Comparison of ENCODE assay signal across 18 cellular contexts in genomic region chr3:36649078-36649477, GRCh38.
DNase-seq lines count a peak whose midpoint lies in the region; TF ChIP-seq lines count a peak whose summit lies in the region.
"Had no signal": no experiment of that assay in that cellular context is flagged by ENCODE, and none has a peak within 500 bp of the region (broad histone marks: within the 10 kb centered on the region; RNA-seq: fewer than 3 reads in every experiment).

No MANE protein-coding gene starts in this region.

- H3K9me3 ChIP-seq in GM23248 (ENCODE audit: low read depth) (no peaks in the 10 kb centered on the region), SJSA1 (replicated peaks) (no peaks in the 10 kb centered on the region), mesenchymal stem cell (ENCODE audit: control insufficient read depth, low read length) (no peaks in the 10 kb centered on the region)
- H3K9me3 ChIP-seq: colonic mucosa, pancreas had no signal

- H3F3A ChIP-seq in GM23248 (ENCODE audit: insufficient read depth): peaks cover 47% of the 10 kb centered on the region

- no peaks in the 10 kb centered on the region for H3K79me1 ChIP-seq in mesenchymal stem cell (replicated peaks; ENCODE audit: low read length, poor library complexity, severe bottlenecking)

- TF ChIP-seq CTCF in AG10803 (conservative IDR thresholded peaks at IDR 0.05; ENCODE audit: low read length): no peak

- H3K27ac ChIP-seq in GM23248 (peak overlapping the region; percentile 81), SJSA1 (peak overlapping the region; percentile 77), mesenchymal stem cell (ENCODE audit: low read length, poor library complexity, severe bottlenecking) (peak overlapping the region; percentile 81)
- H3K27ac ChIP-seq: colonic mucosa, pancreas had no signal

- in situ Hi-C loops in GM23248 (cut with MboI): no loop called here

- H3K36me3 ChIP-seq in GM23248 (ENCODE audit: low read depth) (no peaks in the 10 kb centered on the region), SJSA1 (no peaks in the 10 kb centered on the region), mesenchymal stem cell (ENCODE audit: control insufficient read depth in 1 of 2, insufficient read depth in 2 of 2, low read depth in 1 of 2, low read length in 2 of 2) (no peaks in the 10 kb centered on the region)
- H3K36me3 ChIP-seq: colonic mucosa, pancreas had no signal

- H3K79me2 ChIP-seq in GM23248 (ENCODE audit: insufficient read depth): no peaks in the 10 kb centered on the region

- DNase-seq in AG10803 (ENCODE audit: low read depth) (peak; percentile 28), GM23248 (peak; percentile 37), SJSA1 (ENCODE audit: low read depth in 1 of 2, low spot score in 2 of 2) (no peak), mesenchymal stem cell (peak; percentile 3), T-helper 9 cell (no peak), NCI-H524 (lab: John Stamatoyannopoulos, UW) (no peak), NCI-H146 (lab: John Stamatoyannopoulos, UW) (no peak)
- DNase-seq in stimulated activated CD4-positive, alpha-beta T cell treated with anti-CD3 and anti-CD28 coated beads, Interleukin-4, amount 100 ng/mL, for 1 hour: no peak
- DNase-seq: activated CD8-positive, alpha-beta T cell treated with anti-CD3 and anti-CD28 coated beads, Interleukin-2, amount 10 ng/mL, durations not matched to agents 7 days and 5 days; activated T-cell treated with anti-CD3 and anti-CD28 coated beads, Interleukin-2, amount 50 U/mL, for 4 hours; colonic mucosa; endodermal cell; GF-D8; Kasumi-1; naive thymus-derived CD4-positive, alpha-beta T cell; NCI-H1092 treated with DMSO at 0.1 percent for 48 hours; NCI-H526 treated with DMSO at 0.1 percent for 48 hours; pancreas had no signal

- H3K4me1 ChIP-seq in GM23248 (ENCODE audit: insufficient read depth): peaks cover 59% of the 10 kb centered on the region
- peaks cover 38% of the 10 kb centered on the region for H3K4me1 ChIP-seq in SJSA1 (replicated peaks)
- H3K4me1 ChIP-seq in mesenchymal stem cell (ENCODE audit: control insufficient read depth, insufficient read depth, low read depth, low read length): peaks cover 12% of the 10 kb centered on the region
- H3K4me1 ChIP-seq: colonic mucosa, pancreas had no signal

- H2BK12ac ChIP-seq in mesenchymal stem cell (ENCODE audit: low read length in 2 of 2): no peak overlapping the region

- peak overlapping the region; percentile 2 for H2BK5ac ChIP-seq in mesenchymal stem cell (ENCODE audit: low read depth, low read length, poor library complexity, severe bottlenecking)

- no peak overlapping the region for H2BK15ac ChIP-seq in mesenchymal stem cell (ENCODE audit: low read depth, poor library complexity, severe bottlenecking)

- H3K4me3 ChIP-seq in AG10803 (ENCODE audit: low read length): no peak overlapping the region
- peak overlapping the region; percentile 12; the same call in 1 of the 2 replicates for H3K4me3 ChIP-seq in GM23248
- no peak overlapping the region for H3K4me3 ChIP-seq in SJSA1
- no peak overlapping the region for H3K4me3 ChIP-seq in mesenchymal stem cell (ENCODE audit: insufficient read depth in 1 of 2, low read depth in 1 of 2, low read length in 2 of 2)
- H3K4me3 ChIP-seq: colonic mucosa, pancreas had no signal

- H3K4me2 ChIP-seq in GM23248 (ENCODE audit: unreplicated experiment) (peak overlapping the region; percentile 53), mesenchymal stem cell (ENCODE audit: low read length, poor library complexity, severe bottlenecking) (no peak overlapping the region)

- 0 to 9% methylated on average over 1 of the region's 1 CpG for WGBS in GM23248 (ENCODE audit: low coverage in 1 of 2, low lambda C conversion rate in 2 of 2, missing lambda C conversion rate in 2 of 2), 2 experiments
- WGBS in mesenchymal stem cell: 84% methylated on average over 1 of the region's 1 CpG

- H3K14ac ChIP-seq in mesenchymal stem cell (ENCODE audit: low read length in 2 of 2): no peak overlapping the region

- H4K20me1 ChIP-seq in GM23248 (ENCODE audit: insufficient read depth): no peaks in the 10 kb centered on the region

- H3K18ac ChIP-seq in mesenchymal stem cell (ENCODE audit: low read depth in 1 of 2, low read length in 2 of 2): no peak overlapping the region

- H3K27me3 ChIP-seq in GM23248 (replicated peaks; ENCODE audit: insufficient read depth): no peaks in the 10 kb centered on the region
- no peaks in the 10 kb centered on the region for H3K27me3 ChIP-seq in SJSA1 (replicated peaks)
- no peaks in the 10 kb centered on the region for H3K27me3 ChIP-seq in mesenchymal stem cell (ENCODE audit: control insufficient read depth in 1 of 2, insufficient read depth in 1 of 2, low read length in 2 of 2)
- H3K27me3 ChIP-seq: colonic mucosa, pancreas had no signal

- no peak overlapping the region for H4K91ac ChIP-seq in mesenchymal stem cell (ENCODE audit: low read length)

- H2BK120ac ChIP-seq in mesenchymal stem cell (ENCODE audit: low read depth, low read length): no peak overlapping the region

- no peaks in the 10 kb centered on the region; the same call in 1 of the 2 replicates for H3K9me2 ChIP-seq in GM23248 (ENCODE audit: insufficient read depth)

- H3K9ac ChIP-seq in GM23248 (peak overlapping the region; percentile 43), mesenchymal stem cell (ENCODE audit: low read length) (no peak overlapping the region)

- H4K8ac ChIP-seq in mesenchymal stem cell (ENCODE audit: low read length): no peak overlapping the region

- no peak overlapping the region for H3K23ac ChIP-seq in mesenchymal stem cell (ENCODE audit: low read length in 2 of 2)

- H2AFZ ChIP-seq in GM23248: no peak overlapping the region
- H2AFZ ChIP-seq in mesenchymal stem cell (ENCODE audit: low read depth, low read length): no peak overlapping the region

- no peak overlapping the region for H3K4ac ChIP-seq in mesenchymal stem cell (ENCODE audit: low read depth in 1 of 2, low read length in 2 of 2)

- H2AK5ac ChIP-seq in mesenchymal stem cell (ENCODE audit: low read length, severe bottlenecking): peak overlapping the region; percentile 38

Comparison
In these comparisons a context has a peak if more than half of its experiments do, and no peak if none do; other contexts are left out.
1. DNase-seq: peak in AG10803 (single experiment), GM23248 (single experiment) and mesenchymal stem cell (single experiment); none in SJSA1 (0 of 2), T-helper 9 cell (single experiment), NCI-H524 (0 of 2), stimulated activated CD4-positive, alpha-beta T cell treated with anti-CD3 and anti-CD28 coated beads, Interleukin-4, amount 100 ng/mL, for 1 hour (single experiment) and NCI-H146 (single experiment).
2. Peak in every context shown above with its lines, with median percentiles within 50 percentile points of each other: H3K27ac ChIP-seq.